1 cellular context compared by ENCODE assay signal in genomic region chr3:131217296-131217741, GRCh38.
TF ChIP-seq lines count a peak whose summit lies in the region.

No MANE protein-coding gene starts in this region.

TF ChIP-seq in HCT116, 20 proteins besides CTCF, POLR2A, EP300 and RAD21 (continued from another document):
- no peak for TF ChIP-seq ZBTB33 (IDR thresholded peaks at IDR 0.05; ENCODE audit: extremely low read depth, insufficient replicate concordance, low read length)
- TF ChIP-seq TCF7L2 (IDR thresholded peaks at IDR 0.05; ENCODE audit: borderline replicate concordance, extremely low read depth, insufficient read depth, insufficient read length): no peak
- TF ChIP-seq EZH2phosphoT487 (IDR thresholded peaks at IDR 0.05; ENCODE audit: borderline replicate concordance): no peak
- TF ChIP-seq POLR2AphosphoS5 (IDR thresholded peaks at IDR 0.05; ENCODE audit: low read depth, low read length): no peak
- TF ChIP-seq ELF1 (IDR thresholded peaks at IDR 0.05; ENCODE audit: borderline replicate concordance, low read depth): no peak
- no peak for TF ChIP-seq EGR1 (IDR thresholded peaks at IDR 0.05; ENCODE audit: low read depth)
- TF ChIP-seq ZNF274 (IDR thresholded peaks at IDR 0.05; ENCODE audit: low read depth, low read length): no peak
- TF ChIP-seq SRF (IDR thresholded peaks at IDR 0.05; ENCODE audit: low read depth): no peak
- no peak for TF ChIP-seq SP1 (IDR thresholded peaks at IDR 0.05; ENCODE audit: low read depth)
- no peak for TF ChIP-seq SIN3A (IDR thresholded peaks at IDR 0.05; ENCODE audit: low read depth)
